In the genomic region with DNA sequence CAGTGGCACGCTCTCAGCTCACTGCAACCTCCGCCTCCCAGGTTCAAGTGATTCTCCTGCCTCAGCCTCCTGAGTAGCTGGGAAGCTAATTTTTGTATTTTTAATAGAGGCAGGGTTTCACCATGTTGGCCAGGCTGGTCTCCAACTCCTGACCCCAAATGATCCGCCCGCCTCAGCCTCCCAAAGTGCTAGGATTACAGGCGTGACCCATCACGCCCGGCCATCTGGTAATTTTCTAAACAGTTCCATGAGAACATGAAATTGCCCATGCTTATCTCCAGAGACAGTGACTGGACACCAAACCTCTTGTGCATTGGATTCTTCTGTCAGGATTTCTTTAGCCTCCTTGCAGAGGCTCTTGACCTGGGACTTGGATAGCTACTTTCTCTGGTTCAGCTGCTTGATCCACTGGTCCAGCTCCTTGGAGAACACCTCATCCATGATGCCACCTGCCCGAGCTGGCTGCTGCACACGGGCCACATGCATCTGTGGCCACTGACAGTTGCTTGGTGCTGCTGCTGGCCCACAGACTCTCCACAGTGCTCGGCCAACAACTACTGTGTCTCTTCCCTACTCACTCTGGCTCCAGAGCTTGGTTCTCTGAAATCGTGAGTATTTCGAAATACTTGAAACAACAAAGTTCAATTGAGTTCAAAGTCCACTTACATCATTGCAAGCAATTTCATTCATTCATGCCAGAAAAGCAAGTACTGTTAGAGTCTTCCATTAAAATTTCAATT, we compare ENCODE assay signal across 2 cellular contexts.
TF ChIP-seq lines count a peak whose summit lies in the region.

No MANE protein-coding gene starts in this region.

TF ChIP-seq in Ishikawa, 13 proteins besides CTCF, POLR2A, EP300 and RAD21 (continued from another document):
- TF ChIP-seq, protein P1, sequence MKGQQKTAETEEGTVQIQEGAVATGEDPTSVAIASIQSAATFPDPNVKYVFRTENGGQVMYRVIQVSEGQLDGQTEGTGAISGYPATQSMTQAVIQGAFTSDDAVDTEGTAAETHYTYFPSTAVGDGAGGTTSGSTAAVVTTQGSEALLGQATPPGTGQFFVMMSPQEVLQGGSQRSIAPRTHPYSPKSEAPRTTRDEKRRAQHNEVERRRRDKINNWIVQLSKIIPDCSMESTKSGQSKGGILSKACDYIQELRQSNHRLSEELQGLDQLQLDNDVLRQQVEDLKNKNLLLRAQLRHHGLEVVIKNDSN (IDR thresholded peaks at IDR 0.05), result no peak
- TF ChIP-seq TAF1 (IDR thresholded peaks at IDR 0.05; ENCODE audit: low read depth), result no peak
TF ChIP-seq in Ishikawa: peak in this region for 1.

TF ChIP-seq in liver, 16 proteins besides CTCF, POLR2A, EP300 and RAD21 (continued from another document):
- TF ChIP-seq FOXA1 (IDR thresholded peaks at IDR 0.05) (peak; percentile 68), EGR1 (IDR thresholded peaks at IDR 0.05; ENCODE audit: low read depth in 2 of 2) (peak in 1 of 2 donors; percentile 40), NR2F2 (IDR thresholded peaks at IDR 0.05) (peak; percentile 49), SP1 (IDR thresholded peaks at IDR 0.05) (peak; percentile 74), HNF4G (IDR thresholded peaks at IDR 0.05) (peak; percentile 87), MAX (IDR thresholded peaks at IDR 0.05) (peak; percentile 75)
- TF ChIP-seq, protein P2, sequence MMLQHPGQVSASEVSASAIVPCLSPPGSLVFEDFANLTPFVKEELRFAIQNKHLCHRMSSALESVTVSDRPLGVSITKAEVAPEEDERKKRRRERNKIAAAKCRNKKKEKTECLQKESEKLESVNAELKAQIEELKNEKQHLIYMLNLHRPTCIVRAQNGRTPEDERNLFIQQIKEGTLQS (IDR thresholded peaks at IDR 0.05), result peak; percentile 88
- TF ChIP-seq, protein P3, sequence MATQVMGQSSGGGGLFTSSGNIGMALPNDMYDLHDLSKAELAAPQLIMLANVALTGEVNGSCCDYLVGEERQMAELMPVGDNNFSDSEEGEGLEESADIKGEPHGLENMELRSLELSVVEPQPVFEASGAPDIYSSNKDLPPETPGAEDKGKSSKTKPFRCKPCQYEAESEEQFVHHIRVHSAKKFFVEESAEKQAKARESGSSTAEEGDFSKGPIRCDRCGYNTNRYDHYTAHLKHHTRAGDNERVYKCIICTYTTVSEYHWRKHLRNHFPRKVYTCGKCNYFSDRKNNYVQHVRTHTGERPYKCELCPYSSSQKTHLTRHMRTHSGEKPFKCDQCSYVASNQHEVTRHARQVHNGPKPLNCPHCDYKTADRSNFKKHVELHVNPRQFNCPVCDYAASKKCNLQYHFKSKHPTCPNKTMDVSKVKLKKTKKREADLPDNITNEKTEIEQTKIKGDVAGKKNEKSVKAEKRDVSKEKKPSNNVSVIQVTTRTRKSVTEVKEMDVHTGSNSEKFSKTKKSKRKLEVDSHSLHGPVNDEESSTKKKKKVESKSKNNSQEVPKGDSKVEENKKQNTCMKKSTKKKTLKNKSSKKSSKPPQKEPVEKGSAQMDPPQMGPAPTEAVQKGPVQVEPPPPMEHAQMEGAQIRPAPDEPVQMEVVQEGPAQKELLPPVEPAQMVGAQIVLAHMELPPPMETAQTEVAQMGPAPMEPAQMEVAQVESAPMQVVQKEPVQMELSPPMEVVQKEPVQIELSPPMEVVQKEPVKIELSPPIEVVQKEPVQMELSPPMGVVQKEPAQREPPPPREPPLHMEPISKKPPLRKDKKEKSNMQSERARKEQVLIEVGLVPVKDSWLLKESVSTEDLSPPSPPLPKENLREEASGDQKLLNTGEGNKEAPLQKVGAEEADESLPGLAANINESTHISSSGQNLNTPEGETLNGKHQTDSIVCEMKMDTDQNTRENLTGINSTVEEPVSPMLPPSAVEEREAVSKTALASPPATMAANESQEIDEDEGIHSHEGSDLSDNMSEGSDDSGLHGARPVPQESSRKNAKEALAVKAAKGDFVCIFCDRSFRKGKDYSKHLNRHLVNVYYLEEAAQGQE (IDR thresholded peaks at IDR 0.05), result peak; percentile 58
